9 cellular contexts compared by ENCODE assay signal in the genomic region with DNA sequence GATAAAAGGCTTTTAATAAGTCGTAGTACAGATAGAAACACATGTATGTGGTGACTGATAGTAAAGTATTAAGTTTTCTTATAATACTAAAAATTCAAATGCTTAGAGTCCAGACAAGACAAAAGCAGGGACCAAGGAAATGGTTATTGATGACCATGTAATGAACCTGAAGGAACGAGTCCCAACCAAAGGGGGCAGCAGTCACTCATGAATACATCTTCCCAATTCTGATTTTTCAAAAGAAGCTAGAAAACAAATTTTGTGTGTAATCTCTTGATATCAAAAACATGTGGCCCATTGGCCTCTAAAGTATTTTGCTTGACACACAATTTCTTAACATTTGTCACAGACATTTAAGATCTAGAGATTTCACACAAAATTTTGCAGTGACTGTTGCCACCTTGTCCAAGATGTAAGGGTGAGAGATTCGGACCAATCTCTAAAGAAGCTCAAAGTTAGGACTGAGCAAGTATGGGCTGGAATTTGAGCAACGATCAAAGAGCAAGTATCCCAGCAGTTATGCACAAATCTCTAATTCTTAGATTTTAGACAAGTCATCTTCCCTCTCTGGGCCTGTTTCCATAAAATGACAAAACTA.
DNase-seq lines count a peak whose midpoint lies in the region; ATAC-seq, FAIRE-seq and TF ChIP-seq lines count a peak whose summit lies in the region.
"Had no signal": no experiment of that assay in that cellular context is flagged by ENCODE, and none has a peak within 500 bp of the region (broad histone marks: within the 10 kb centered on the region; RNA-seq: fewer than 3 reads in every experiment).

No MANE protein-coding gene starts in this region.

- H3K4me1 ChIP-seq in Loucy (ENCODE audit: insufficient read depth, low read length, poor library complexity, severe bottlenecking) = no peaks in the 10 kb centered on the region
- H3K4me1 ChIP-seq in foreskin keratinocyte = no peaks in the 10 kb centered on the region
- H3K4me1 ChIP-seq in sigmoid colon = no peaks in the 10 kb centered on the region

- H3K4me3 Mint-ChIP-seq in activated T-helper 17 cell treated with anti-CD3 and anti-CD28 coated beads, Interleukin-2, amount 50 U/mL, for 72 hours = no peak overlapping the region
- H3K4me3 Mint-ChIP-seq: memory B cell had no signal

- no peak overlapping the region for H3K4me3 ChIP-seq in Loucy (ENCODE audit: low read length, poor library complexity, severe bottlenecking)
- H3K4me3 ChIP-seq in sigmoid colon = no peak overlapping the region

- no peak for TF ChIP-seq POLR2A in sigmoid colon (IDR thresholded peaks at IDR 0.05)

- WGBS in sigmoid colon, 2 donors = 59 to 67% methylated on average over 4 of the region's 4 CpGs

- H3K27me3 Mint-ChIP-seq in activated T-helper 17 cell treated with anti-CD3 and anti-CD28 coated beads, Interleukin-2, amount 50 U/mL, for 72 hours = no peaks in the 10 kb centered on the region
- H3K27me3 Mint-ChIP-seq: memory B cell had no signal

- DNase-seq in D721Med (ENCODE audit: insufficient read length, low spot score) (no peak), GM19238 (ENCODE audit: insufficient read length, low spot score) (peak; percentile 7), foreskin keratinocyte (no peak), sigmoid colon (no peak), ureter (ENCODE audit: low spot score) (no peak)

- no peak overlapping the region for H3K27ac Mint-ChIP-seq in activated T-helper 17 cell treated with anti-CD3 and anti-CD28 coated beads, Interleukin-2, amount 50 U/mL, for 72 hours
- H3K27ac Mint-ChIP-seq: memory B cell had no signal

- FAIRE-seq in D721Med (lab: Jason Lieb, UNC) = no peak

- H3K27me3 ChIP-seq in Loucy (ENCODE audit: insufficient read depth, low read length, poor library complexity, severe bottlenecking) (no peaks in the 10 kb centered on the region), foreskin keratinocyte (no peaks in the 10 kb centered on the region), sigmoid colon (no peaks in the 10 kb centered on the region)

- no peaks in the 10 kb centered on the region for H4K20me1 ChIP-seq in Loucy (ENCODE audit: insufficient read depth, low read length, poor library complexity, severe bottlenecking)

- intact Hi-C loops in sigmoid colon (cut with DNase I) = loop anchor here (5.0 kb wide), 2 partner anchors 174 to 249 kb away; no protein-coding TSS in a partner anchor

- no peaks in the 10 kb centered on the region for H3K36me3 ChIP-seq in Loucy (ENCODE audit: insufficient read depth, low read length)
- H3K36me3 ChIP-seq in sigmoid colon = no peaks in the 10 kb centered on the region

- peaks cover 10% of the 10 kb centered on the region for H3K4me1 Mint-ChIP-seq in activated T-helper 17 cell treated with anti-CD3 and anti-CD28 coated beads, Interleukin-2, amount 50 U/mL, for 72 hours

- H3K9me2 ChIP-seq in Loucy (replicated peaks; ENCODE audit: low read depth, low read length) = no peaks in the 10 kb centered on the region

- no peak overlapping the region for H3K4me2 ChIP-seq in Loucy (ENCODE audit: low read depth, low read length, poor library complexity, severe bottlenecking)

- H3K9me3 ChIP-seq in Loucy (ENCODE audit: insufficient read depth, low read depth, low read length) (no peaks in the 10 kb centered on the region), sigmoid colon (no peaks in the 10 kb centered on the region)

- no peak overlapping the region for H3K9ac ChIP-seq in Loucy (ENCODE audit: low read depth, low read length, poor library complexity, severe bottlenecking)

- H3K27ac ChIP-seq in VCaP (no peak overlapping the region), foreskin keratinocyte (no peak overlapping the region), sigmoid colon (no peak overlapping the region)

- TF ChIP-seq CTCF in D721Med (IDR thresholded peaks at IDR 0.05; ENCODE audit: insufficient read depth, missing control alignments) = peak; percentile 69
- TF ChIP-seq CTCF in Loucy (conservative IDR thresholded peaks at IDR 0.05; ENCODE audit: low read length) = peak; percentile 86
- TF ChIP-seq CTCF in VCaP (conservative IDR thresholded peaks at IDR 0.05) = peak; percentile 78
- peak; percentile 82 for TF ChIP-seq CTCF in foreskin keratinocyte (conservative IDR thresholded peaks at IDR 0.05)
- TF ChIP-seq CTCF in sigmoid colon (IDR thresholded peaks at IDR 0.05) = peak in 3 of 4 experiments; percentile 31 to 52 (median 48)

- H3K9me3 Mint-ChIP-seq in activated T-helper 17 cell treated with anti-CD3 and anti-CD28 coated beads, Interleukin-2, amount 50 U/mL, for 72 hours = no peaks in the 10 kb centered on the region
- H3K9me3 Mint-ChIP-seq: memory B cell had no signal

- H2AFZ ChIP-seq in Loucy (ENCODE audit: low read length) = no peak overlapping the region

- no peak for TF ChIP-seq EP300 in sigmoid colon (IDR thresholded peaks at IDR 0.05)

- H3F3A ChIP-seq in Loucy (ENCODE audit: low read depth) = no peaks in the 10 kb centered on the region

- H3K79me2 ChIP-seq in Loucy (ENCODE audit: insufficient read depth, low read length) = no peaks in the 10 kb centered on the region; the same call in 1 of the 2 replicates

- no peaks in the 10 kb centered on the region for H3K36me3 Mint-ChIP-seq in activated T-helper 17 cell treated with anti-CD3 and anti-CD28 coated beads, Interleukin-2, amount 50 U/mL, for 72 hours (ENCODE audit: low read depth)

- ATAC-seq in foreskin keratinocyte = no peak
- no peak for ATAC-seq in activated T-helper 17 cell treated with anti-CD3 and anti-CD28 coated beads, Interleukin-2, amount 50 U/mL, for 72 hours (replicated peaks)
